In genomic region chr7:3585826-3586225, GRCh38 we compare ENCODE assay signal across 28 cellular contexts.
"Had no signal": no experiment of that assay in that cellular context is flagged by ENCODE, and none has a peak within 500 bp of the region (broad histone marks: within the 10 kb centered on the region; RNA-seq: fewer than 3 reads in every experiment).

No MANE protein-coding gene starts in this region.

- H3K4me3 Mint-ChIP-seq: activated CD8-positive, alpha-beta memory T cell treated with anti-CD3 and anti-CD28 coated beads, Interleukin-2, amount 10 ng/mL, durations not matched to agents 7 days and 5 days; activated naive CD8-positive, alpha-beta T cell treated with anti-CD3 and anti-CD28 coated beads, Interleukin-2, amount 10 ng/mL, durations not matched to agents 7 days and 5 days; activated T-cell treated with anti-CD3 and anti-CD28 coated beads, Interleukin-2, amount 50 U/mL, for 24 hours had no signal

- ATAC-seq: activated CD4-positive, CD25-positive, alpha-beta regulatory T cell treated with anti-CD3 and anti-CD28 coated beads, Interleukin-2, amount 50 U/mL, for 24 hours; activated CD8-positive, alpha-beta memory T cell treated with anti-CD3 and anti-CD28 coated beads, Interleukin-2, amount 10 ng/mL, durations not matched to agents 7 days and 5 days had no signal

- H3K4me3 ChIP-seq: MG63, Peyer's patch, SJCRH30 had no signal

- H3K36me3 Mint-ChIP-seq: activated CD8-positive, alpha-beta memory T cell treated with anti-CD3 and anti-CD28 coated beads, Interleukin-2, amount 10 ng/mL, durations not matched to agents 7 days and 5 days; activated naive CD8-positive, alpha-beta T cell treated with anti-CD3 and anti-CD28 coated beads, Interleukin-2, amount 10 ng/mL, durations not matched to agents 7 days and 5 days had no signal

- H3K9me3 ChIP-seq: MG63, Peyer's patch, SJCRH30, SK-N-SH had no signal

- DNase-seq: activated CD4-positive, alpha-beta T cell treated with anti-CD3 and anti-CD28 coated beads for 4 hours; activated CD4-positive, alpha-beta T cell treated with anti-CD3 and anti-CD28 coated beads, Interleukin-2, amount 50 U/mL, for 4 hours; activated CD8-positive, alpha-beta memory T cell treated with anti-CD3 and anti-CD28 coated beads, Interleukin-2, amount 10 ng/mL, durations not matched to agents 7 days and 5 days; activated gamma-delta T cell treated with Interleukin-2 at 50 U/mL for 16 hours; activated naive CD4-positive, alpha-beta T cell treated with anti-CD3 and anti-CD28 coated beads, Interleukin-2, amount 50 U/mL, for 16 hours; activated naive CD8-positive, alpha-beta T cell treated with anti-CD3 and anti-CD28 coated beads, Interleukin-2, amount 10 ng/mL, durations not matched to agents 7 days and 5 days; activated T-cell treated with anti-CD3 and anti-CD28 coated beads, Interleukin-2, amount 50 U/mL, for 24 hours; aorta; central memory CD4-positive, alpha-beta T cell; MG63; MV-4-11; NCI-H1092 treated with DMSO at 0.1 percent for 48 hours; NCI-H1417 treated with DMSO at 0.1 percent for 48 hours; NCI-H1694; NCI-H2029; NCI-H2107; NCI-H2171 treated with DMSO at 0.1 percent for 48 hours; NCI-H226; NCI-H69; OCI-M1; Peyer's patch; Right ventricle myocardium superior; SJCRH30; SK-N-SH; T-helper 1 cell; WERI-Rb-1 had no signal

- H3K4me1 ChIP-seq: Peyer's patch, SJCRH30 had no signal

- H3K36me3 ChIP-seq: MG63, Peyer's patch, SJCRH30, WERI-Rb-1 had no signal

- H3K27ac ChIP-seq: Peyer's patch, RWPE1, SJCRH30, WERI-Rb-1 had no signal

- H3K27me3 Mint-ChIP-seq: activated CD8-positive, alpha-beta memory T cell treated with anti-CD3 and anti-CD28 coated beads, Interleukin-2, amount 10 ng/mL, durations not matched to agents 7 days and 5 days; activated naive CD8-positive, alpha-beta T cell treated with anti-CD3 and anti-CD28 coated beads, Interleukin-2, amount 10 ng/mL, durations not matched to agents 7 days and 5 days; activated T-cell treated with anti-CD3 and anti-CD28 coated beads, Interleukin-2, amount 50 U/mL, for 24 hours had no signal

- H3K9me3 Mint-ChIP-seq: activated naive CD8-positive, alpha-beta T cell treated with anti-CD3 and anti-CD28 coated beads, Interleukin-2, amount 10 ng/mL, durations not matched to agents 7 days and 5 days; activated T-cell treated with anti-CD3 and anti-CD28 coated beads, Interleukin-2, amount 50 U/mL, for 24 hours had no signal

- H3K27me3 ChIP-seq: MG63, Peyer's patch, SJCRH30 had no signal

- H3K27ac Mint-ChIP-seq: activated CD8-positive, alpha-beta memory T cell treated with anti-CD3 and anti-CD28 coated beads, Interleukin-2, amount 10 ng/mL, durations not matched to agents 7 days and 5 days; activated naive CD8-positive, alpha-beta T cell treated with anti-CD3 and anti-CD28 coated beads, Interleukin-2, amount 10 ng/mL, durations not matched to agents 7 days and 5 days; activated T-cell treated with anti-CD3 and anti-CD28 coated beads, Interleukin-2, amount 50 U/mL, for 24 hours had no signal

- H3K9ac ChIP-seq: SK-N-SH had no signal

- H3K4me1 Mint-ChIP-seq: activated CD8-positive, alpha-beta memory T cell treated with anti-CD3 and anti-CD28 coated beads, Interleukin-2, amount 10 ng/mL, durations not matched to agents 7 days and 5 days; activated naive CD8-positive, alpha-beta T cell treated with anti-CD3 and anti-CD28 coated beads, Interleukin-2, amount 10 ng/mL, durations not matched to agents 7 days and 5 days had no signal
